18 cellular contexts compared by ENCODE assay signal in genomic region chr1:209155556-209155955, GRCh38.
A peak's percentile ranks its signal among the peaks of the same experiment; 100 is the strongest.
DNase-seq lines count a peak whose midpoint lies in the region; TF ChIP-seq lines count a peak whose summit lies in the region.
"Had no signal": no experiment of that assay in that cellular context is flagged by ENCODE, and none has a peak within 500 bp of the region (broad histone marks: within the 10 kb centered on the region; RNA-seq: fewer than 3 reads in every experiment).

No MANE protein-coding gene starts in this region.

- H3K27ac ChIP-seq in ACC112 (ENCODE audit: low read depth, low read length) (no peak overlapping the region), HUES64 (ENCODE audit: low read depth, low read length) (peak overlapping the region; percentile 67), Peyer's patch (no peak overlapping the region)
- H3K27ac ChIP-seq: A549, esophagus squamous epithelium, psoas muscle, WERI-Rb-1 had no signal

- TF ChIP-seq POLR2A in Peyer's patch (IDR thresholded peaks at IDR 0.05) = no peak

- H3K4me3 ChIP-seq in ACC112 (ENCODE audit: low read depth, low read length) (peak overlapping the region; percentile 54; the same call in 1 of the 2 replicates), HUES64 (ENCODE audit: low read length) (no peak overlapping the region), Peyer's patch (no peak overlapping the region)
- H3K4me3 ChIP-seq: A549, psoas muscle had no signal

- no peak for TF ChIP-seq CTCF in Peyer's patch (IDR thresholded peaks at IDR 0.05)

- 22% methylated on average over 3 of the region's 3 CpGs for WGBS in HUES64

- H3K9ac ChIP-seq in HUES64 (ENCODE audit: low read depth, low read length) = no peak overlapping the region

- DNase-seq in astrocyte of the hippocampus (ENCODE audit: low read depth, low spot score) (peak; percentile 17), kidney glomerular epithelial cell (lab: John Stamatoyannopoulos, UW) (peak; percentile 94), germinal center (ENCODE audit: low spot score) (no peak), DMS 273 (lab: John Stamatoyannopoulos, UW; ENCODE audit: unreplicated experiment) (no peak), NCI-H2227 (lab: John Stamatoyannopoulos, UW; ENCODE audit: unreplicated experiment) (no peak), Peyer's patch (no peak)
- DNase-seq: activated CD4-positive, alpha-beta memory T cell treated with anti-CD3 and anti-CD28 coated beads for 36 hours; activated gamma-delta T cell treated with Interleukin-2 at 50 U/mL for 16 hours; activated T-cell treated with anti-CD3 and anti-CD28 coated beads for 4 hours; esophagus squamous epithelium; MV-4-11; NCI-H1930; psoas muscle; T-helper 1 cell; WERI-Rb-1 had no signal

- H3K36me3 ChIP-seq in ACC112 (ENCODE audit: insufficient read depth, low read length) (no peaks in the 10 kb centered on the region), HUES64 (ENCODE audit: insufficient read depth, low read length) (no peaks in the 10 kb centered on the region), Peyer's patch (no peaks in the 10 kb centered on the region)
- H3K36me3 ChIP-seq: esophagus squamous epithelium, WERI-Rb-1 had no signal

- H3K27me3 ChIP-seq in ACC112 (ENCODE audit: insufficient read depth, low read length) (no peaks in the 10 kb centered on the region; the same call in 1 of the 2 replicates), HUES64 (ENCODE audit: insufficient read depth, low read length) (no peaks in the 10 kb centered on the region), Peyer's patch (no peaks in the 10 kb centered on the region)
- H3K27me3 ChIP-seq: esophagus squamous epithelium had no signal

- H3K9me3 ChIP-seq in HUES64 (ENCODE audit: insufficient read depth, low read depth, low read length) (no peaks in the 10 kb centered on the region), Peyer's patch (no peaks in the 10 kb centered on the region)
- H3K9me3 ChIP-seq: A549, esophagus squamous epithelium, psoas muscle had no signal

- H3K79me2 ChIP-seq in ACC112 (ENCODE audit: control insufficient read depth, insufficient read depth, low read length, unreplicated experiment) = no peaks in the 10 kb centered on the region

- no peaks in the 10 kb centered on the region for H3K4me1 ChIP-seq in ACC112 (ENCODE audit: control insufficient read depth, insufficient read depth, low read length, unreplicated experiment)
- peaks cover 46% of the 10 kb centered on the region for H3K4me1 ChIP-seq in HUES64 (ENCODE audit: insufficient read depth, low read length)
- H3K4me1 ChIP-seq in Peyer's patch = no peaks in the 10 kb centered on the region
- H3K4me1 ChIP-seq: A549, esophagus squamous epithelium, psoas muscle had no signal

- no peak overlapping the region for H2AFZ ChIP-seq in ACC112 (ENCODE audit: low read length, unreplicated experiment)

Comparison
In these comparisons a context has a peak if more than half of its experiments do, and no peak if none do; other contexts are left out.
1. DNase-seq: peak in astrocyte of the hippocampus (single experiment) and kidney glomerular epithelial cell (single experiment); none in germinal center (single experiment), DMS 273 (single experiment), NCI-H2227 (single experiment) and Peyer's patch (0 of 3).